ENCODE assay signal across 18 cellular contexts in the genomic region with DNA sequence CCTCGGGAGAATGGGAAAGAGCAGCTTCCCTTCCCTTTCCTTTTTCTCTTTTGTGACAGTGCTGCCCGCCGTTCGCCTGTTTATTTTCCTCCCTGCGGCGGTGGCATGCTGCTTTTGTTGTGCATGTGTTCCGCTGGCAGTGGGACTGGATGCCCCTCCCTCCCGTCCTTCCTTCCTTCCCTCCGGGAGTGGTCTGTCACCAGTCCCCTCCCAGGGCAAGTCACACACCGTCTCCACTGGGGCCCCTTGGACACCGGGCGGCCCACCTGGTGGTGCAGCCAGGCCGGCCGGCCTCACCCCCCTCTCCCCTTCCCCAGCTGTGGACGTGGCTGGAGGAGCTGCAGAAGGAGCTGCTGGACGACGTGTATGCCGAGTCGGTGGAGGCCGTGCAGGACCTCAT.
DNase-seq lines count a peak whose midpoint lies in the region; ATAC-seq and TF ChIP-seq lines count a peak whose summit lies in the region.
"Had no signal": no experiment of that assay in that cellular context is flagged by ENCODE, and none has a peak within 500 bp of the region (broad histone marks: within the 10 kb centered on the region; RNA-seq: fewer than 3 reads in every experiment).

No MANE protein-coding gene starts in this region.

- peaks cover 10% of the 10 kb centered on the region for H3K4me1 Mint-ChIP-seq in stimulated activated naive CD8-positive, alpha-beta T cell treated with anti-CD3 and anti-CD28 coated beads, Interleukin-15, amount 100 ng/mL, for 72 hours
- H3K4me1 Mint-ChIP-seq in endodermal cell, result peaks cover 11% of the 10 kb centered on the region
- H3K4me1 Mint-ChIP-seq: activated naive CD8-positive, alpha-beta T cell treated with anti-CD3 and anti-CD28 coated beads, Interleukin-2, amount 50 U/mL, for 24 hours had no signal

- ATAC-seq in stimulated activated naive CD8-positive, alpha-beta T cell treated with anti-CD3 and anti-CD28 coated beads, Interleukin-15, amount 100 ng/mL, for 72 hours, result peak; percentile 38
- no peak for ATAC-seq in stimulated activated naive CD8-positive, alpha-beta T cell treated with anti-CD3 and anti-CD28 coated beads, Interleukin-15, Interleukin-2, amounts not matched to agents 100 U/mL and 50 U/mL, for 24 hours
- ATAC-seq in lower lobe of right lung (peak; percentile 13 to 14), upper lobe of right lung (peak; percentile 48), HG02973 (IDR thresholded peaks at IDR 0.05; ENCODE audit: unreplicated experiment) (no peak), HG03108 (IDR thresholded peaks at IDR 0.05; ENCODE audit: unreplicated experiment) (no peak)
- ATAC-seq: activated naive CD8-positive, alpha-beta T cell treated with anti-CD3 and anti-CD28 coated beads, Interleukin-2, amount 50 U/mL, for 24 hours; T-helper 17 cell had no signal

- peaks cover 24% of the 10 kb centered on the region for H3K36me3 Mint-ChIP-seq in endodermal cell (ENCODE audit: low read depth)

- H3K4me1 ChIP-seq in endodermal cell (ENCODE audit: control insufficient read depth, insufficient read depth, low read length) (no peaks in the 10 kb centered on the region), lower lobe of right lung (peaks cover 24% of the 10 kb centered on the region), upper lobe of right lung (peaks cover 3% of the 10 kb centered on the region)
- H3K4me1 ChIP-seq: breast epithelium had no signal

- 58 to 67% methylated on average over 15 to 20 of the region's 20 CpGs for WGBS in endodermal cell (ENCODE audit: insufficient coverage in 1 of 2, insufficient read length in 1 of 2), 2 experiments

- H3K9me3 ChIP-seq in endodermal cell (ENCODE audit: control insufficient read depth, low read length), result no peaks in the 10 kb centered on the region
- no peaks in the 10 kb centered on the region for H3K9me3 ChIP-seq in lower lobe of right lung
- no peaks in the 10 kb centered on the region for H3K9me3 ChIP-seq in upper lobe of right lung
- H3K9me3 ChIP-seq: breast epithelium had no signal

- no peak for DNase-seq in stimulated activated naive CD8-positive, alpha-beta T cell treated with anti-CD3 and anti-CD28 coated beads, Interleukin-15, amount 100 ng/mL, for 72 hours
- no peak for DNase-seq in stimulated activated naive CD8-positive, alpha-beta T cell treated with anti-CD3 and anti-CD28 coated beads, Interleukin-15, Interleukin-2, amounts not matched to agents 100 U/mL and 50 U/mL, for 24 hours
- DNase-seq in endodermal cell (peak; percentile 84), lower lobe of right lung (no peak), upper lobe of right lung (no peak)
- no peak for DNase-seq in activated CD4-positive, CD25-positive, alpha-beta regulatory T cell treated with anti-CD3 and anti-CD28 coated beads, Interleukin-2, amount 50 U/mL, for 72 hours
- DNase-seq: activated CD8-positive, alpha-beta memory T cell treated with anti-CD3 and anti-CD28 coated beads for 24 hours; activated naive CD8-positive, alpha-beta T cell treated with anti-CD3 and anti-CD28 coated beads, Interleukin-2, amount 50 U/mL, for 24 hours; CD4-positive, alpha-beta T cell; effector CD4-positive, alpha-beta T cell; GM23248; OCI-M1; T-helper 17 cell had no signal

- H3K27ac ChIP-seq in endodermal cell (ENCODE audit: low read depth, low read length), result peak overlapping the region; percentile 30
- H3K27ac ChIP-seq in lower lobe of right lung, result no peak overlapping the region
- no peak overlapping the region for H3K27ac ChIP-seq in upper lobe of right lung
- H3K27ac ChIP-seq: breast epithelium, GM23248, KMS-11, VCaP had no signal

- H3K27ac Mint-ChIP-seq in stimulated activated naive CD8-positive, alpha-beta T cell treated with anti-CD3 and anti-CD28 coated beads, Interleukin-15, amount 100 ng/mL, for 72 hours, result no peak overlapping the region
- H3K27ac Mint-ChIP-seq in endodermal cell, result peak overlapping the region; percentile 35
- H3K27ac Mint-ChIP-seq: activated naive CD8-positive, alpha-beta T cell treated with anti-CD3 and anti-CD28 coated beads, Interleukin-2, amount 50 U/mL, for 24 hours; CD4-positive, alpha-beta T cell; T-helper 17 cell had no signal

- TF ChIP-seq CTCF in endodermal cell (conservative IDR thresholded peaks at IDR 0.05), result no peak
- no peak for TF ChIP-seq CTCF in lower lobe of right lung (IDR thresholded peaks at IDR 0.05)
- TF ChIP-seq CTCF in upper lobe of right lung (IDR thresholded peaks at IDR 0.05), result no peak

- no peak overlapping the region for H3K4me3 Mint-ChIP-seq in stimulated activated naive CD8-positive, alpha-beta T cell treated with anti-CD3 and anti-CD28 coated beads, Interleukin-15, amount 100 ng/mL, for 72 hours
- peak overlapping the region; percentile 13 for H3K4me3 Mint-ChIP-seq in endodermal cell
- H3K4me3 Mint-ChIP-seq: activated naive CD8-positive, alpha-beta T cell treated with anti-CD3 and anti-CD28 coated beads, Interleukin-2, amount 50 U/mL, for 24 hours; CD4-positive, alpha-beta T cell; T-helper 17 cell had no signal

- H3K36me3 ChIP-seq in endodermal cell (ENCODE audit: control insufficient read depth, insufficient read depth, low read length) (peaks cover 21% of the 10 kb centered on the region), lower lobe of right lung (peaks cover 62% of the 10 kb centered on the region), upper lobe of right lung (peaks cover 46% of the 10 kb centered on the region)

- H3K4me3 ChIP-seq in endodermal cell (ENCODE audit: low read length), result no peak overlapping the region
- H3K4me3 ChIP-seq in lower lobe of right lung, result peak overlapping the region; percentile 17
- H3K4me3 ChIP-seq in upper lobe of right lung, result no peak overlapping the region
- H3K4me3 ChIP-seq: breast epithelium, GM23248 had no signal

- H3K27me3 Mint-ChIP-seq in stimulated activated naive CD8-positive, alpha-beta T cell treated with anti-CD3 and anti-CD28 coated beads, Interleukin-15, amount 100 ng/mL, for 72 hours, result no peaks in the 10 kb centered on the region
- no peaks in the 10 kb centered on the region for H3K27me3 Mint-ChIP-seq in endodermal cell (ENCODE audit: insufficient read depth)
- H3K27me3 Mint-ChIP-seq: activated naive CD8-positive, alpha-beta T cell treated with anti-CD3 and anti-CD28 coated beads, Interleukin-2, amount 50 U/mL, for 24 hours; CD4-positive, alpha-beta T cell had no signal

- no peaks in the 10 kb centered on the region for H3K9me3 Mint-ChIP-seq in stimulated activated naive CD8-positive, alpha-beta T cell treated with anti-CD3 and anti-CD28 coated beads, Interleukin-15, amount 100 ng/mL, for 72 hours
- no peaks in the 10 kb centered on the region for H3K9me3 Mint-ChIP-seq in endodermal cell
- H3K9me3 Mint-ChIP-seq: activated naive CD8-positive, alpha-beta T cell treated with anti-CD3 and anti-CD28 coated beads, Interleukin-2, amount 50 U/mL, for 24 hours; CD4-positive, alpha-beta T cell had no signal

- no peaks in the 10 kb centered on the region for H3K27me3 ChIP-seq in endodermal cell (ENCODE audit: control insufficient read depth, insufficient read depth, low read length, poor library complexity, severe bottlenecking)
- H3K27me3 ChIP-seq in lower lobe of right lung (ENCODE audit: low read depth), result no peaks in the 10 kb centered on the region
- H3K27me3 ChIP-seq in upper lobe of right lung, result no peaks in the 10 kb centered on the region
- H3K27me3 ChIP-seq: breast epithelium had no signal

- no peak overlapping the region for H3K9ac ChIP-seq in endodermal cell (ENCODE audit: extremely low read depth, low read length, poor library complexity, severe bottlenecking)
- H3K9ac ChIP-seq: GM23248, KMS-11 had no signal

- intact Hi-C loops in lower lobe of right lung (cut with DNase I), result no loop called here
- intact Hi-C loops in upper lobe of right lung (cut with DNase I), result no loop called here

Comparison
In these comparisons a context has a peak if more than half of its experiments do, and no peak if none do; other contexts are left out.
1. ATAC-seq: peak in stimulated activated naive CD8-positive, alpha-beta T cell treated with anti-CD3 and anti-CD28 coated beads, Interleukin-15, amount 100 ng/mL, for 72 hours (single experiment), lower lobe of right lung (2 of 2) and upper lobe of right lung (single experiment); none in stimulated activated naive CD8-positive, alpha-beta T cell treated with anti-CD3 and anti-CD28 coated beads, Interleukin-15, Interleukin-2, amounts not matched to agents 100 U/mL and 50 U/mL, for 24 hours (single experiment), HG02973 (single experiment) and HG03108 (single experiment).